12 cellular contexts compared by ENCODE assay signal in the genomic region with DNA sequence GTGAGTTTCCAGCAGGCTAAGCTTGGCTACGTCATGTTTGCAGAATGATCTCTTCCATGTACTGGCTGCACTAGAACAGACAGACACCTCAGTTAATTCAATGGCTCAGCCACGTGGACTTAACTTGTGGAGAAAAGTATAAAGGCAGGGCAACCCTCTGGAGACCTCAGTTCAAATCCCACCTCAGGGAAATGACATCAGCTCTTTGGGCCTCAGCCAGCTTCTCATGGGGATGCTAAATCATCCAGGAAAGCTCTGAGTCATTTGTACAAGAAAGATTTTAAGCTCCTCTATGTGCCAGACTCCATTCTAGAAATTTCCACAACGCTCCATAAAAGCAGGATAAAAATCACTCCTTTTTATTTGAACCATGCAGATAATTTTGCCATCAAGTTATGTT.
DNase-seq lines count a peak whose midpoint lies in the region; ATAC-seq, FAIRE-seq and TF ChIP-seq lines count a peak whose summit lies in the region.
"Had no signal": no experiment of that assay in that cellular context is flagged by ENCODE, and none has a peak within 500 bp of the region (broad histone marks: within the 10 kb centered on the region; RNA-seq: fewer than 3 reads in every experiment).

No MANE protein-coding gene starts in this region.

- peaks cover 66% of the 10 kb centered on the region for H3K4me1 Mint-ChIP-seq in nephron progenitor cell
- H3K4me1 Mint-ChIP-seq: stimulated activated memory B cell treated with anti-CD40 and anti-IgM and Interleukin-4, amounts not matched to agents 10 μg/mL and 1 μg/mL and 100 μg/mL, for 72 hours had no signal

- H3K4me3 ChIP-seq in bronchial epithelial cell (ENCODE audit: low read depth, low read length), result no peak overlapping the region

- no peak for FAIRE-seq in bronchial epithelial cell (lab: Jason Lieb, UNC)

- ATAC-seq in left colon (no peak), HG03135 (IDR thresholded peaks at IDR 0.05; ENCODE audit: unreplicated experiment) (no peak), HG03439 (IDR thresholded peaks at IDR 0.05; ENCODE audit: unreplicated experiment) (no peak)
- ATAC-seq: stimulated activated memory B cell treated with anti-CD40 and anti-IgM and Interleukin-4, amounts not matched to agents 10 μg/mL and 1 μg/mL and 100 μg/mL, for 72 hours had no signal

- H3K36me3 ChIP-seq in bronchial epithelial cell (ENCODE audit: control insufficient read depth, insufficient read depth, low read length), result no peaks in the 10 kb centered on the region

- no peak overlapping the region for H3K4me3 Mint-ChIP-seq in nephron progenitor cell
- H3K4me3 Mint-ChIP-seq: stimulated activated memory B cell treated with anti-CD40 and anti-IgM and Interleukin-4, amounts not matched to agents 10 μg/mL and 1 μg/mL and 100 μg/mL, for 72 hours had no signal

- no peaks in the 10 kb centered on the region for H3K9me3 Mint-ChIP-seq in nephron progenitor cell

- DNase-seq in ELF-1 (ENCODE audit: low read depth, low spot score) (peak; percentile 50), NCI-H1436 (lab: John Stamatoyannopoulos, UW) (peak; percentile 43), bronchial epithelial cell (ENCODE audit: low read depth) (peak; percentile 74), nephron progenitor cell (no peak), DMS53 treated with DMSO at 0.1 percent for 48 hours (lab: John Stamatoyannopoulos, UW; ENCODE audit: unreplicated experiment) (no peak), left colon (no peak)
- DNase-seq: activated T-cell treated with anti-CD3 and anti-CD28 coated beads, Interleukin-2, amount 50 U/mL, for 1 hour; effector CD4-positive, alpha-beta T cell; NCI-H1105 treated with DMSO at 0.1 percent for 48 hours had no signal

- H3K27me3 Mint-ChIP-seq in nephron progenitor cell (ENCODE audit: low read depth, poor library complexity), result no peaks in the 10 kb centered on the region
- H3K27me3 Mint-ChIP-seq: stimulated activated memory B cell treated with anti-CD40 and anti-IgM and Interleukin-4, amounts not matched to agents 10 μg/mL and 1 μg/mL and 100 μg/mL, for 72 hours had no signal

- no peaks in the 10 kb centered on the region for H3K36me3 Mint-ChIP-seq in nephron progenitor cell (ENCODE audit: low read depth)
- H3K36me3 Mint-ChIP-seq: stimulated activated memory B cell treated with anti-CD40 and anti-IgM and Interleukin-4, amounts not matched to agents 10 μg/mL and 1 μg/mL and 100 μg/mL, for 72 hours had no signal

- TF ChIP-seq CTCF in bronchial epithelial cell (IDR thresholded peaks at IDR 0.05; ENCODE audit: insufficient read depth, low read length, severe bottlenecking) (no peak), nephron progenitor cell (IDR thresholded peaks at IDR 0.05) (no peak)

- peak overlapping the region; percentile 99 for H3K27ac Mint-ChIP-seq in nephron progenitor cell
- H3K27ac Mint-ChIP-seq: stimulated activated memory B cell treated with anti-CD40 and anti-IgM and Interleukin-4, amounts not matched to agents 10 μg/mL and 1 μg/mL and 100 μg/mL, for 72 hours had no signal

- H3K27me3 ChIP-seq in bronchial epithelial cell (ENCODE audit: control insufficient read depth, insufficient read depth, low read length), result no peaks in the 10 kb centered on the region

- intact Hi-C loops in left colon (cut with DNase I, micrococcal nuclease), result no loop called here

Comparison
In these comparisons a context has a peak if more than half of its experiments do, and no peak if none do; other contexts are left out.
1. DNase-seq: peak in ELF-1 (single experiment), NCI-H1436 (single experiment) and bronchial epithelial cell (single experiment); none in nephron progenitor cell (single experiment), DMS53 treated with DMSO at 0.1 percent for 48 hours (single experiment) and left colon (0 of 2).